In the genomic region with DNA sequence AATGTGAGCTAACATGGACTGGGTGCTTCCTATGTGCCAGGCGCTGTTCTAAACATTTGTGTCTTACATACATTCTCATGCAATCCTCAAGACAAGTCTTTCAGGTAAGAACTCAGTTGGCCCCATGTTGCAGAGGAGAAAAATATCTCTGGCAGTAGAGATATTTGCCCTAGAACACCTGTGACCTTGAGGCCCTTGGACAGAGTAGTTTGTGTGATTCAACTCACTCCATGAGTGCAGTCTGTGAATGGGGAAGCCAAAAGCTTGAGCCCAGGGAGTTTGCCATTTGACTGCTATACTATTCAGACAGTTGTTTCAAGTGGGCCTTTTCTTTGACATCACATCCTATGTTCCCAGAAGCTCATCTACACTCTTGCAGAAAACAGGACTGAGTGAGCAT, we compare ENCODE assay signal across 33 cellular contexts.
"Had no signal": no experiment of that assay in that cellular context is flagged by ENCODE, and none has a peak within 500 bp of the region (broad histone marks: within the 10 kb centered on the region; RNA-seq: fewer than 3 reads in every experiment).

No MANE protein-coding gene starts in this region.

- H3K27me3 Mint-ChIP-seq: activated B cell treated with CpG ODN at 0.5 μM for 24 hours; activated CD4-positive, alpha-beta memory T cell treated with anti-CD3 and anti-CD28 coated beads for 36 hours; activated CD4-positive, alpha-beta T cell treated with anti-CD3 and anti-CD28 coated beads, Interleukin-2, amount 10 ng/mL, durations not matched to agents 24 days and 14 days; activated naive CD4-positive, alpha-beta T cell treated with anti-CD3 and anti-CD28 coated beads, Interleukin-2, amount 10 ng/mL, durations not matched to agents 7 days and 5 days; activated naive CD4-positive, alpha-beta T cell treated with anti-CD3 and anti-CD28 coated beads, Interleukin-2, amount 50 U/mL, for 24 hours; activated naive CD8-positive, alpha-beta T cell; activated naive CD8-positive, alpha-beta T cell treated with anti-CD3 and anti-CD28 coated beads, Interleukin-2, amount 10 ng/mL, durations not matched to agents 7 days and 5 days; activated naive CD8-positive, alpha-beta T cell treated with anti-CD3 and anti-CD28 coated beads, Interleukin-2, amount 50 U/mL, for 24 hours; activated T-helper 17 cell treated with anti-CD3 and anti-CD28 coated beads, Interleukin-2, amount 50 U/mL, for 72 hours; brain had no signal

- H3K36me3 Mint-ChIP-seq: activated CD4-positive, alpha-beta memory T cell treated with anti-CD3 and anti-CD28 coated beads for 36 hours; activated naive CD4-positive, alpha-beta T cell treated with anti-CD3 and anti-CD28 coated beads, Interleukin-2, amount 10 ng/mL, durations not matched to agents 7 days and 5 days; activated naive CD4-positive, alpha-beta T cell treated with anti-CD3 and anti-CD28 coated beads, Interleukin-2, amount 50 U/mL, for 24 hours; activated naive CD8-positive, alpha-beta T cell; activated naive CD8-positive, alpha-beta T cell treated with anti-CD3 and anti-CD28 coated beads, Interleukin-2, amount 10 ng/mL, durations not matched to agents 7 days and 5 days had no signal

- H3K27ac ChIP-seq: ascending aorta had no signal

- H3K27ac Mint-ChIP-seq: activated B cell treated with CpG ODN at 0.5 μM for 24 hours; activated CD4-positive, alpha-beta memory T cell treated with anti-CD3 and anti-CD28 coated beads for 36 hours; activated CD4-positive, alpha-beta T cell treated with anti-CD3 and anti-CD28 coated beads, Interleukin-2, amount 10 ng/mL, durations not matched to agents 24 days and 14 days; activated CD8-positive, alpha-beta T cell treated with anti-CD3 and anti-CD28 coated beads for 36 hours; activated naive CD4-positive, alpha-beta T cell treated with anti-CD3 and anti-CD28 coated beads, Interleukin-2, amount 10 ng/mL, durations not matched to agents 7 days and 5 days; activated naive CD4-positive, alpha-beta T cell treated with anti-CD3 and anti-CD28 coated beads, Interleukin-2, amount 50 U/mL, for 24 hours; activated naive CD8-positive, alpha-beta T cell; activated naive CD8-positive, alpha-beta T cell treated with anti-CD3 and anti-CD28 coated beads, Interleukin-2, amount 10 ng/mL, durations not matched to agents 7 days and 5 days; activated naive CD8-positive, alpha-beta T cell treated with anti-CD3 and anti-CD28 coated beads, Interleukin-2, amount 50 U/mL, for 24 hours; activated T-cell treated with anti-CD3 and anti-CD28 coated beads, Interleukin-2, amount 50 U/mL, for 72 hours; activated T-helper 1 cell treated with anti-CD3 and anti-CD28 coated beads, Interleukin-12 subunit alpha, Interleukin-12 subunit beta, Interleukin-2, Interleukin-4 antibody, amounts not matched to agents 30 ng/mL and 10 ng/mL and 1 ng/mL, durations not matched to agents 14 hours and 24 hours and 36 hours; activated T-helper 17 cell treated with anti-CD3 and anti-CD28 coated beads, Interleukin-2, amount 50 U/mL, for 72 hours; T-helper 1 cell treated with Interleukin-12 subunit alpha and Interleukin-12 subunit beta and Interleukin-4 antibody, amounts not matched to agents 30 μg/mL and 1 μg/mL, for 36 hours; T-helper 2 cell treated with Interferon-gamma antibody and Interleukin-4, amounts not matched to agents 5 μg/mL and 100 μg/mL, for 36 hours had no signal

- H3K4me3 Mint-ChIP-seq: activated B cell treated with CpG ODN at 0.5 μM for 24 hours; activated CD4-positive, alpha-beta memory T cell treated with anti-CD3 and anti-CD28 coated beads for 36 hours; activated CD4-positive, alpha-beta T cell treated with anti-CD3 and anti-CD28 coated beads, Interleukin-2, amount 10 ng/mL, durations not matched to agents 24 days and 14 days; activated CD8-positive, alpha-beta T cell treated with anti-CD3 and anti-CD28 coated beads for 36 hours; activated naive CD4-positive, alpha-beta T cell treated with anti-CD3 and anti-CD28 coated beads, Interleukin-2, amount 10 ng/mL, durations not matched to agents 7 days and 5 days; activated naive CD4-positive, alpha-beta T cell treated with anti-CD3 and anti-CD28 coated beads, Interleukin-2, amount 50 U/mL, for 24 hours; activated naive CD8-positive, alpha-beta T cell; activated naive CD8-positive, alpha-beta T cell treated with anti-CD3 and anti-CD28 coated beads, Interleukin-2, amount 10 ng/mL, durations not matched to agents 7 days and 5 days; activated naive CD8-positive, alpha-beta T cell treated with anti-CD3 and anti-CD28 coated beads, Interleukin-2, amount 50 U/mL, for 24 hours; activated T-cell treated with anti-CD3 and anti-CD28 coated beads, Interleukin-2, amount 50 U/mL, for 4 hours; activated T-cell treated with anti-CD3 and anti-CD28 coated beads, Interleukin-2, amount 50 U/mL, for 72 hours; activated T-helper 1 cell treated with anti-CD3 and anti-CD28 coated beads, Interleukin-12 subunit alpha, Interleukin-12 subunit beta, Interleukin-2, Interleukin-4 antibody, amounts not matched to agents 30 ng/mL and 10 ng/mL and 1 ng/mL, durations not matched to agents 14 hours and 24 hours and 36 hours; activated T-helper 17 cell treated with anti-CD3 and anti-CD28 coated beads, Interleukin-2, amount 50 U/mL, for 72 hours; brain; T-helper 1 cell treated with Interleukin-12 subunit alpha and Interleukin-12 subunit beta and Interleukin-4 antibody, amounts not matched to agents 30 μg/mL and 1 μg/mL, for 36 hours; T-helper 2 cell treated with Interferon-gamma antibody and Interleukin-4, amounts not matched to agents 5 μg/mL and 100 μg/mL, for 36 hours had no signal

- FAIRE-seq: bronchial epithelial cell, TTC549 had no signal

- H3K9me3 Mint-ChIP-seq: activated B cell treated with CpG ODN at 0.5 μM for 24 hours; activated CD4-positive, alpha-beta memory T cell treated with anti-CD3 and anti-CD28 coated beads for 36 hours; activated CD4-positive, alpha-beta T cell treated with anti-CD3 and anti-CD28 coated beads, Interleukin-2, amount 10 ng/mL, durations not matched to agents 24 days and 14 days; activated CD8-positive, alpha-beta T cell treated with anti-CD3 and anti-CD28 coated beads for 36 hours; activated naive CD4-positive, alpha-beta T cell treated with anti-CD3 and anti-CD28 coated beads, Interleukin-2, amount 10 ng/mL, durations not matched to agents 7 days and 5 days; activated naive CD4-positive, alpha-beta T cell treated with anti-CD3 and anti-CD28 coated beads, Interleukin-2, amount 50 U/mL, for 24 hours; activated naive CD8-positive, alpha-beta T cell treated with anti-CD3 and anti-CD28 coated beads, Interleukin-2, amount 10 ng/mL, durations not matched to agents 7 days and 5 days; activated naive CD8-positive, alpha-beta T cell treated with anti-CD3 and anti-CD28 coated beads, Interleukin-2, amount 50 U/mL, for 24 hours; activated T-cell treated with anti-CD3 and anti-CD28 coated beads, Interleukin-2, amount 50 U/mL, for 4 hours; activated T-cell treated with anti-CD3 and anti-CD28 coated beads, Interleukin-2, amount 50 U/mL, for 72 hours; activated T-helper 1 cell treated with anti-CD3 and anti-CD28 coated beads, Interleukin-12 subunit alpha, Interleukin-12 subunit beta, Interleukin-2, Interleukin-4 antibody, amounts not matched to agents 30 ng/mL and 10 ng/mL and 1 ng/mL, durations not matched to agents 14 hours and 24 hours and 36 hours; activated T-helper 17 cell treated with anti-CD3 and anti-CD28 coated beads, Interleukin-2, amount 50 U/mL, for 72 hours; brain; T-helper 1 cell treated with Interleukin-12 subunit alpha and Interleukin-12 subunit beta and Interleukin-4 antibody, amounts not matched to agents 30 μg/mL and 1 μg/mL, for 36 hours; T-helper 2 cell treated with Interferon-gamma antibody and Interleukin-4, amounts not matched to agents 5 μg/mL and 100 μg/mL, for 36 hours had no signal

- DNase-seq: activated B cell treated with CpG ODN at 0.5 μM for 24 hours; activated CD4-positive, alpha-beta memory T cell treated with anti-CD3 and anti-CD28 coated beads for 36 hours; activated CD4-positive, alpha-beta T cell treated with anti-CD3 and anti-CD28 coated beads for 4 hours; activated CD4-positive, alpha-beta T cell treated with anti-CD3 and anti-CD28 coated beads, Interleukin-2, amount 10 ng/mL, durations not matched to agents 24 days and 14 days; activated CD4-positive, alpha-beta T cell treated with anti-CD3 and anti-CD28 coated beads, Interleukin-2, amount 50 U/mL, for 1 hour; activated CD4-positive, alpha-beta T cell treated with anti-CD3 and anti-CD28 coated beads, Interleukin-2, amount 50 U/mL, for 4 hours; activated CD4-positive, CD25-positive, alpha-beta regulatory T cell treated with anti-CD3 and anti-CD28 coated beads, Interleukin-2, amount 50 U/mL, for 72 hours; activated CD8-positive, alpha-beta memory T cell treated with anti-CD3 and anti-CD28 coated beads, Interleukin-2, amount 50 U/mL, for 4 hours; activated CD8-positive, alpha-beta T cell treated with anti-CD3 and anti-CD28 coated beads for 36 hours; activated effector memory CD4-positive, alpha-beta T cell treated with anti-CD3 and anti-CD28 coated beads, Interleukin-2, amount 50 U/mL, for 16 hours; activated naive CD4-positive, alpha-beta T cell treated with anti-CD3 and anti-CD28 coated beads, Interleukin-2, amount 10 ng/mL, durations not matched to agents 7 days and 5 days; activated naive CD4-positive, alpha-beta T cell treated with Interleukin-2 at 50 U/mL for 16 hours; activated naive CD8-positive, alpha-beta T cell treated with anti-CD3 and anti-CD28 coated beads, Interleukin-2, amount 10 ng/mL, durations not matched to agents 7 days and 5 days; activated naive CD8-positive, alpha-beta T cell treated with anti-CD3 and anti-CD28 coated beads, Interleukin-2, amount 50 U/mL, for 24 hours; activated T-cell treated with anti-CD3 and anti-CD28 coated beads for 4 hours; activated T-cell treated with anti-CD3 and anti-CD28 coated beads, Interleukin-2, amount 50 U/mL, for 1 hour; activated T-cell treated with anti-CD3 and anti-CD28 coated beads, Interleukin-2, amount 50 U/mL, for 4 hours; activated T-cell treated with anti-CD3 and anti-CD28 coated beads, Interleukin-2, amount 50 U/mL, for 72 hours; amygdala; central memory CD4-positive, alpha-beta T cell; T-helper 1 cell; T-helper 2 cell; T-helper 9 cell had no signal

- H3K4me3 ChIP-seq: ascending aorta had no signal

- H3K4me1 Mint-ChIP-seq: activated B cell treated with CpG ODN at 0.5 μM for 24 hours; activated CD4-positive, alpha-beta T cell treated with anti-CD3 and anti-CD28 coated beads, Interleukin-2, amount 10 ng/mL, durations not matched to agents 24 days and 14 days; activated naive CD4-positive, alpha-beta T cell treated with anti-CD3 and anti-CD28 coated beads, Interleukin-2, amount 10 ng/mL, durations not matched to agents 7 days and 5 days; activated naive CD4-positive, alpha-beta T cell treated with anti-CD3 and anti-CD28 coated beads, Interleukin-2, amount 50 U/mL, for 24 hours; activated naive CD8-positive, alpha-beta T cell treated with anti-CD3 and anti-CD28 coated beads, Interleukin-2, amount 50 U/mL, for 24 hours had no signal

- H3K27me3 ChIP-seq: ascending aorta had no signal

- H3K4me1 ChIP-seq: ascending aorta had no signal

- H3K36me3 ChIP-seq: ascending aorta had no signal

- ATAC-seq: activated CD8-positive, alpha-beta T cell treated with anti-CD3 and anti-CD28 coated beads for 36 hours; activated naive CD8-positive, alpha-beta T cell treated with anti-CD3 and anti-CD28 coated beads, Interleukin-2, amount 50 U/mL, for 24 hours; activated T-cell treated with anti-CD3 and anti-CD28 coated beads, Interleukin-2, amount 50 U/mL, for 4 hours; activated T-cell treated with anti-CD3 and anti-CD28 coated beads, Interleukin-2, amount 50 U/mL, for 72 hours; activated T-helper 17 cell treated with anti-CD3 and anti-CD28 coated beads, Interleukin-2, amount 50 U/mL, for 72 hours had no signal

- H3K9me3 ChIP-seq: ascending aorta had no signal
